ENCODE assay signal across 14 cellular contexts in the genomic region with DNA sequence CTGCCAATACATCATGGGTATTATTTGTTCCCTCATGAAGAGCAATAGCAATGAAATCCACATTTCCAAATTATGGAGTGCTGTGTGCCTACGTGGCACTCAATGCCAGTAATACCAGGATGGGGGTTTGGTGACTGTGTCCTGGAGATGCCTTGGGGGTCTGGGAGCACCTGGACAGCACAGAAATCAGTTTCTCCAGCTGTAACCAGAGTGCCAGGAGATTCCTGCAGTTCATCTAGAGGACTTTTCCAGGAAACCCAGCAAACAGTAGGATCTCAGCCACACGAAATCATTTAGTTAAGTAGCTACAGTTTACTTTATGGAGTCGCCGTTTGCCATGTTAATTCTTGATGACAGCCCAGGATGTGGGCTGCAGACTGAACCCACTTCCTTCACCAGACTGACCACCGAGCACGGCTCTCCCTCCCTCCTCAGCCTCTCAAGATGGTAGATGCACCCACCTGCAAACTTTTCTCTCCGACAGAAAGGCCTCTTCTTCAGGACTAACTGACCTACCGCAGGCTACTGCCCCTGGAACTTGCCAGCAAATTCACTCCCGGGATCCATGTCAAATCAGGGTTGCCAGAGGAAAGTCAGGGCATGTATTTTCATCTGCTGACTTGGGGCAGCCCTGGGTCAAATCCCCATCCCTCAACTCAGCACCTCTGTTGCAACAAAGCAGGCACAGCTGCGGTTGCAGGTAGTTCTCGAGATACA. TPM values are rescaled to one million over a fixed set of nuclear protein-coding genes. Genes with fewer than 3 reads are reported as not detected.
DNase-seq lines count a peak whose midpoint lies in the region; ATAC-seq and TF ChIP-seq lines count a peak whose summit lies in the region.
"Had no signal": no experiment of that assay in that cellular context is flagged by ENCODE, and none has a peak within 500 bp of the region (broad histone marks: within the 10 kb centered on the region; RNA-seq: fewer than 3 reads in every experiment).

No MANE protein-coding gene starts in this region.

- ATAC-seq in activated CD4-positive, alpha-beta T cell treated with anti-CD3 and anti-CD28 coated beads for 36 hours = peak; percentile 43
- peak; percentile 47 for ATAC-seq in HG02981 (IDR thresholded peaks at IDR 0.05; ENCODE audit: unreplicated experiment)

- TF ChIP-seq CTCF in osteocyte (IDR thresholded peaks at IDR 0.05) = no peak

- POLR2A ChIA-PET in activated CD4-positive, alpha-beta T cell treated with anti-CD3 and anti-CD28 coated beads for 36 hours (lab: Charles Lee) = interaction anchor here (0.6 to 1.0 kb wide), 2 partner anchors 18 to 30 kb away, joined by 3 to 4 read pairs; a partner anchor contains a TSS

- peak; percentile 26 for DNase-seq in activated CD4-positive, alpha-beta T cell treated with anti-CD3 and anti-CD28 coated beads for 36 hours
- DNase-seq in activated CD4-positive, alpha-beta T cell treated with anti-CD3 and anti-CD28 coated beads for 4 hours = no peak
- peak; percentile 44 for DNase-seq in UCSD-AML1 (lab: John Stamatoyannopoulos, UW; ENCODE audit: unreplicated experiment)
- peak; percentile 42 for DNase-seq in osteocyte (ENCODE audit: extremely low spot score, unreplicated experiment)
- no peak for DNase-seq in GM19238 (ENCODE audit: insufficient read length, low spot score)
- DNase-seq in NCI-H2029 (lab: John Stamatoyannopoulos, UW) = no peak
- DNase-seq in amygdala (lab: John Stamatoyannopoulos, UW) = no peak
- DNase-seq: 8988T; left colon; NCI-H510A treated with DMSO at 0.1 percent for 48 hours; ovary; SJCRH30; stimulated activated naive B cell treated with anti-CD40 and anti-IgM and Interleukin-4, amounts not matched to agents 10 μg/mL and 1 μg/mL and 100 μg/mL, for 72 hours had no signal

- no peaks in the 10 kb centered on the region for H3K9me3 Mint-ChIP-seq in activated CD4-positive, alpha-beta T cell treated with anti-CD3 and anti-CD28 coated beads for 36 hours (ENCODE audit: low read depth)
- H3K9me3 Mint-ChIP-seq in osteocyte (ENCODE audit: unreplicated experiment) = no peaks in the 10 kb centered on the region
- H3K9me3 Mint-ChIP-seq: stimulated activated naive B cell treated with anti-CD40 and anti-IgM and Interleukin-4, amounts not matched to agents 10 μg/mL and 1 μg/mL and 100 μg/mL, for 72 hours had no signal

- peak overlapping the region; percentile 1 for H3K27ac Mint-ChIP-seq in activated CD4-positive, alpha-beta T cell treated with anti-CD3 and anti-CD28 coated beads for 36 hours
- H3K27ac Mint-ChIP-seq in osteocyte (ENCODE audit: unreplicated experiment) = no peak overlapping the region
- H3K27ac Mint-ChIP-seq: stimulated activated naive B cell treated with anti-CD40 and anti-IgM and Interleukin-4, amounts not matched to agents 10 μg/mL and 1 μg/mL and 100 μg/mL, for 72 hours had no signal

- H3K36me3 Mint-ChIP-seq in activated CD4-positive, alpha-beta T cell treated with anti-CD3 and anti-CD28 coated beads for 36 hours (ENCODE audit: low read depth) = peaks cover 40% of the 10 kb centered on the region
- H3K36me3 Mint-ChIP-seq in osteocyte (ENCODE audit: unreplicated experiment) = no peaks in the 10 kb centered on the region

- H3K4me1 Mint-ChIP-seq in activated CD4-positive, alpha-beta T cell treated with anti-CD3 and anti-CD28 coated beads for 36 hours = peaks cover 22% of the 10 kb centered on the region
- no peaks in the 10 kb centered on the region for H3K4me1 Mint-ChIP-seq in osteocyte (ENCODE audit: unreplicated experiment)

- H3K27me3 Mint-ChIP-seq in activated CD4-positive, alpha-beta T cell treated with anti-CD3 and anti-CD28 coated beads for 36 hours = no peaks in the 10 kb centered on the region
- H3K27me3 Mint-ChIP-seq in osteocyte (ENCODE audit: unreplicated experiment) = no peaks in the 10 kb centered on the region
- H3K27me3 Mint-ChIP-seq: stimulated activated naive B cell treated with anti-CD40 and anti-IgM and Interleukin-4, amounts not matched to agents 10 μg/mL and 1 μg/mL and 100 μg/mL, for 72 hours had no signal

- intact Hi-C loops in activated CD4-positive, alpha-beta T cell treated with anti-CD3 and anti-CD28 coated beads for 36 hours (cut with DNase I, micrococcal nuclease) = no loop called here

- H3K4me3 Mint-ChIP-seq in activated CD4-positive, alpha-beta T cell treated with anti-CD3 and anti-CD28 coated beads for 36 hours = no peak overlapping the region
- no peak overlapping the region for H3K4me3 Mint-ChIP-seq in osteocyte (ENCODE audit: unreplicated experiment)
- H3K4me3 Mint-ChIP-seq: stimulated activated naive B cell treated with anti-CD40 and anti-IgM and Interleukin-4, amounts not matched to agents 10 μg/mL and 1 μg/mL and 100 μg/mL, for 72 hours had no signal

- CTCF ChIA-PET in activated CD4-positive, alpha-beta T cell treated with anti-CD3 and anti-CD28 coated beads for 36 hours (lab: Charles Lee) = interaction anchor here (0.6 to 2.0 kb wide), 6 partner anchors 10 to 144 kb away, joined by 3 to 6 read pairs (median 4); a partner anchor contains a TSS

RNA-seq across cellular contexts. Expression of a gene that starts 30.3 kb away (rescaled TPM):
- 100 to 1,000 TPM; 234 to 244 TPM for total RNA-seq in activated CD4-positive, alpha-beta T cell treated with anti-CD3 and anti-CD28 coated beads for 36 hours
- total RNA-seq in osteocyte = 19.3 and 25.1 TPM in 2 replicates

Comparison
In these comparisons a context has a peak if more than half of its experiments do, and no peak if none do; other contexts are left out.
1. DNase-seq: peak in activated CD4-positive, alpha-beta T cell treated with anti-CD3 and anti-CD28 coated beads for 36 hours (single experiment), UCSD-AML1 (single experiment) and osteocyte (single experiment); none in activated CD4-positive, alpha-beta T cell treated with anti-CD3 and anti-CD28 coated beads for 4 hours (0 of 2), GM19238 (single experiment), NCI-H2029 (single experiment) and amygdala (0 of 56).